14 cellular contexts compared by ENCODE assay signal in the genomic region with DNA sequence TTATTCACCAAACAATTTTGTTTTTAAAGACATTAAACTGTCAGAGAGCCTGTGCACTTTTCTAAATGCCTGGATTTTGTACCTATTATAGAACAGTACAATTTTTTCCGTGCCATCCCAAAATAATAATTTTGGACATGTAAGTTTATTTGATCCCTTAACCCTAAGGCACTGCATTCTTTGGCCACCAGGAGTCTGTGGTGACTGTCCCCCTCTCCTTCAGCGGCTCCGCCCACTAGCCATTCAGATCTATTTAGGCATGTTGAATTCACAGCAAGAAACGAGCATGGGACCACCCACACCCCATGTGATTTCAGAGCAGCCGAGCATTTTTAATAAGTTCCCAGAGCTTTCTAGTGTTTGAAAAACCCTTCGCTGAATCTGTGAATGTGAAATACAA.
DNase-seq lines count a peak whose midpoint lies in the region; ATAC-seq and TF ChIP-seq lines count a peak whose summit lies in the region.
"Had no signal": no experiment of that assay in that cellular context is flagged by ENCODE, and none has a peak within 500 bp of the region (broad histone marks: within the 10 kb centered on the region; RNA-seq: fewer than 3 reads in every experiment).

No MANE protein-coding gene starts in this region.

- no peaks in the 10 kb centered on the region for H3K4me1 ChIP-seq in gastroesophageal sphincter
- H3K4me1 ChIP-seq: stomach had no signal

- TF ChIP-seq CTCF in C4-2B (conservative IDR thresholded peaks at IDR 0.05) (peak; percentile 39), LNCAP (IDR thresholded peaks at IDR 0.05) (0 out of 2 replicates have a peak, but pooled peaks have one; percentile 9), brain (conservative IDR thresholded peaks at IDR 0.05) (peak in 1 of 2 experiments; percentile 52), nephron progenitor cell (IDR thresholded peaks at IDR 0.05) (peak; percentile 34), gastroesophageal sphincter (IDR thresholded peaks at IDR 0.05) (no peak)

- WGBS in gastroesophageal sphincter (ENCODE audit: low coverage in 1 of 2), 2 donors = 92 to 94% methylated on average over 6 of the region's 6 CpGs

- ATAC-seq in HG02938 (IDR thresholded peaks at IDR 0.05; ENCODE audit: unreplicated experiment) (no peak), gastroesophageal sphincter (no peak)
- ATAC-seq: effector memory CD8-positive, alpha-beta T cell had no signal

- TF ChIP-seq EP300 in gastroesophageal sphincter (IDR thresholded peaks at IDR 0.05) = no peak

- no peaks in the 10 kb centered on the region for H3K9me3 ChIP-seq in gastroesophageal sphincter
- H3K9me3 ChIP-seq: stomach had no signal

- H3K27ac Mint-ChIP-seq in brain (peak overlapping the region in 2 of 5 experiments; percentile 7 to 70), nephron progenitor cell (no peak overlapping the region)
- H3K27ac Mint-ChIP-seq: activated naive CD4-positive, alpha-beta T cell treated with anti-CD3 and anti-CD28 coated beads for 36 hours; effector memory CD8-positive, alpha-beta T cell had no signal

- no peaks in the 10 kb centered on the region for H3K27me3 ChIP-seq in gastroesophageal sphincter
- H3K27me3 ChIP-seq: stomach had no signal

- no peak overlapping the region for H3K4me3 ChIP-seq in gastroesophageal sphincter
- H3K4me3 ChIP-seq: stomach had no signal

- H3K27ac ChIP-seq in C4-2B = no peak overlapping the region
- no peak overlapping the region for H3K27ac ChIP-seq in gastroesophageal sphincter
- H3K27ac ChIP-seq: stomach had no signal

- H3K36me3 ChIP-seq in gastroesophageal sphincter = no peaks in the 10 kb centered on the region
- H3K36me3 ChIP-seq: stomach had no signal

- peaks cover 36% of the 10 kb centered on the region for H3K4me1 Mint-ChIP-seq in brain
- no peaks in the 10 kb centered on the region for H3K4me1 Mint-ChIP-seq in nephron progenitor cell

- no peak for TF ChIP-seq POLR2A in gastroesophageal sphincter (IDR thresholded peaks at IDR 0.05)

- DNase-seq in nephron progenitor cell = peak; percentile 28
- no peak for DNase-seq in midbrain (lab: John Stamatoyannopoulos, UW)
- no peak for DNase-seq in SW480 (ENCODE audit: low spot score)
- DNase-seq: activated CD4-positive, CD25-positive, alpha-beta regulatory T cell; activated naive CD4-positive, alpha-beta T cell treated with anti-CD3 and anti-CD28 coated beads for 36 hours; DMS53; effector memory CD8-positive, alpha-beta T cell; NCI-H2227 treated with DMSO at 0.1 percent for 48 hours; stomach had no signal

- H3K9me3 Mint-ChIP-seq in brain = peaks cover 0 to 2% (median 0%) of the 10 kb centered on the region in 5 experiments
- no peaks in the 10 kb centered on the region for H3K9me3 Mint-ChIP-seq in nephron progenitor cell
- H3K9me3 Mint-ChIP-seq: activated naive CD4-positive, alpha-beta T cell treated with anti-CD3 and anti-CD28 coated beads for 36 hours had no signal

- peaks cover 3% of the 10 kb centered on the region for H3K27me3 Mint-ChIP-seq in brain
- no peaks in the 10 kb centered on the region for H3K27me3 Mint-ChIP-seq in nephron progenitor cell (ENCODE audit: low read depth, poor library complexity)
- H3K27me3 Mint-ChIP-seq: effector memory CD8-positive, alpha-beta T cell had no signal

- no peaks in the 10 kb centered on the region for H3K36me3 Mint-ChIP-seq in brain
- no peaks in the 10 kb centered on the region for H3K36me3 Mint-ChIP-seq in nephron progenitor cell (ENCODE audit: low read depth)

- H3K4me3 Mint-ChIP-seq in brain (peak overlapping the region in 3 of 5 experiments; percentile 8 to 42 (median 41)), nephron progenitor cell (no peak overlapping the region)
- H3K4me3 Mint-ChIP-seq: activated naive CD4-positive, alpha-beta T cell treated with anti-CD3 and anti-CD28 coated beads for 36 hours; effector memory CD8-positive, alpha-beta T cell had no signal

Comparison
In these comparisons a context has a peak if more than half of its experiments do, and no peak if none do; other contexts are left out.
1. CTCF ChIP-seq: peak in C4-2B (single experiment), LNCAP (single experiment) and nephron progenitor cell (single experiment); none in gastroesophageal sphincter (0 of 4).